ENCODE assay signal across 1 cellular context in genomic region chr17:44191941-44192496, GRCh38.
TF ChIP-seq lines count a peak whose summit lies in the region.

No MANE protein-coding gene starts in this region.

TF ChIP-seq in endothelial cell of umbilical vein, 7 proteins besides CTCF, POLR2A, EP300 and RAD21:
- TF ChIP-seq POLR2AphosphoS5 (IDR thresholded peaks at IDR 0.05; ENCODE audit: insufficient read depth, low read depth, low read length) = no peak
- TF ChIP-seq JUN (IDR thresholded peaks at IDR 0.05; ENCODE audit: borderline replicate concordance, insufficient read depth, insufficient read length, low read depth) = no peak
- no peak for TF ChIP-seq FOS (IDR thresholded peaks at IDR 0.05; ENCODE audit: borderline replicate concordance, insufficient read depth, low read length)
- no peak for TF ChIP-seq MYC (IDR thresholded peaks at IDR 0.05; ENCODE audit: low read depth, low read length)
- TF ChIP-seq EZH2 (IDR thresholded peaks at IDR 0.05; ENCODE audit: borderline replicate concordance, low read depth, low read length, severe bottlenecking) = no peak
- TF ChIP-seq MAX (IDR thresholded peaks at IDR 0.05; ENCODE audit: insufficient read depth, insufficient read length) = no peak
- TF ChIP-seq GATA2 (IDR thresholded peaks at IDR 0.05; ENCODE audit: insufficient read depth, insufficient read length, low read depth, low read length) = no peak
